1 cellular context compared by ENCODE assay signal in genomic region chr2:10147050-10147692, GRCh38. TPM values are rescaled to one million over a fixed set of nuclear protein-coding genes. Genes with fewer than 3 reads are reported as not detected.
"Had no signal": no experiment of that assay in that cellular context is flagged by ENCODE, and none has a peak within 500 bp of the region (broad histone marks: within the 10 kb centered on the region; RNA-seq: fewer than 3 reads in every experiment).

No MANE protein-coding gene starts in this region.

RNA-seq across cellular contexts. Expression of gene RRM2, which starts 24.6 kb away (rescaled TPM):
- total RNA-seq: ascending aorta had no signal
